30 cellular contexts compared by ENCODE assay signal in genomic region chr4:90081432-90082195, GRCh38. TPM values are rescaled to one million over a fixed set of nuclear protein-coding genes. Genes with fewer than 3 reads are reported as not detected.
DNase-seq lines count a peak whose midpoint lies in the region; ATAC-seq and TF ChIP-seq lines count a peak whose summit lies in the region.
"Had no signal": no experiment of that assay in that cellular context is flagged by ENCODE, and none has a peak within 500 bp of the region (broad histone marks: within the 10 kb centered on the region; RNA-seq: fewer than 3 reads in every experiment).

No MANE protein-coding gene starts in this region.

- TF ChIP-seq CTCF in H9 (conservative IDR thresholded peaks at IDR 0.05) = no peak
- TF ChIP-seq CTCF in WTC11 (IDR thresholded peaks at IDR 0.05) = no peak
- TF ChIP-seq CTCF in lower lobe of right lung (IDR thresholded peaks at IDR 0.05) = no peak

- no peaks in the 10 kb centered on the region for H3K79me1 ChIP-seq in H9 (ENCODE audit: insufficient read depth, low read depth, low read length, poor library complexity, severe bottlenecking)
- no peaks in the 10 kb centered on the region for H3K79me1 ChIP-seq in mesendoderm (ENCODE audit: low read length)

- H3K4me3 Mint-ChIP-seq in H9 (no peak overlapping the region), WTC11 (no peak overlapping the region)
- H3K4me3 Mint-ChIP-seq in stimulated activated naive B cell treated with anti-CD40 and anti-IgM and Interleukin-4, amounts not matched to agents 10 μg/mL and 1 μg/mL and 100 μg/mL, for 72 hours = no peak overlapping the region
- H3K4me3 Mint-ChIP-seq: CD4-positive, alpha-beta memory T cell; HFFc6 had no signal

- H3K27me3 Mint-ChIP-seq in H9 (ENCODE audit: low read depth) (no peaks in the 10 kb centered on the region), WTC11 (ENCODE audit: low read depth) (no peaks in the 10 kb centered on the region)
- H3K27me3 Mint-ChIP-seq in stimulated activated naive B cell treated with anti-CD40 and anti-IgM and Interleukin-4, amounts not matched to agents 10 μg/mL and 1 μg/mL and 100 μg/mL, for 72 hours = no peaks in the 10 kb centered on the region

- intact Hi-C loops in lower lobe of right lung (cut with DNase I) = no loop called here

- H3K4me2 ChIP-seq in H9 (ENCODE audit: insufficient read depth, insufficient read length, low read length) = no peak overlapping the region
- H3K4me2 ChIP-seq in mesendoderm (ENCODE audit: low read length) = no peak overlapping the region
- H3K4me2 ChIP-seq: A549; BLaER1 treated with 17β-estradiol and CSF1 and Interleukin-3, amounts not matched to agents 10 nM and 100 nM had no signal

- peaks cover 0 to 11% of the 10 kb centered on the region in 2 experiments; a peak in 2 of 4 replicates for H3K4me1 Mint-ChIP-seq in H9
- H3K4me1 Mint-ChIP-seq in WTC11 = peaks cover 11% of the 10 kb centered on the region
- H3K4me1 Mint-ChIP-seq in stimulated activated naive B cell treated with anti-CD40 and anti-IgM and Interleukin-4, amounts not matched to agents 10 μg/mL and 1 μg/mL and 100 μg/mL, for 72 hours = peaks cover 11 to 23% of the 10 kb centered on the region in 2 donors
- H3K4me1 Mint-ChIP-seq: CD4-positive, alpha-beta memory T cell had no signal

- H2BK20ac ChIP-seq in H9 (ENCODE audit: low read depth, low read length, poor library complexity, severe bottlenecking) = no peak overlapping the region

- H3K9me3 Mint-ChIP-seq in H9 (no peaks in the 10 kb centered on the region), WTC11 (no peaks in the 10 kb centered on the region)
- H3K9me3 Mint-ChIP-seq in stimulated activated naive B cell treated with anti-CD40 and anti-IgM and Interleukin-4, amounts not matched to agents 10 μg/mL and 1 μg/mL and 100 μg/mL, for 72 hours = no peaks in the 10 kb centered on the region

- H3K9me3 ChIP-seq in H9 (ENCODE audit: control insufficient read depth, low read depth, low read length) (no peaks in the 10 kb centered on the region), lower lobe of right lung (no peaks in the 10 kb centered on the region)
- H3K9me3 ChIP-seq: A549; BLaER1 treated with 17β-estradiol and CSF1 and Interleukin-3, amounts not matched to agents 10 nM and 100 nM; HAP-1; SJSA1 had no signal

- H2BK5ac ChIP-seq in H9 (ENCODE audit: insufficient read length, low read length) = no peak overlapping the region
- no peak overlapping the region for H2BK5ac ChIP-seq in mesendoderm (ENCODE audit: low read length)

- H3K9ac ChIP-seq in H9 (ENCODE audit: extremely low read depth, insufficient read length, low read length) (no peak overlapping the region), mesendoderm (ENCODE audit: low read length) (no peak overlapping the region)
- H3K9ac ChIP-seq: BLaER1 treated with 17β-estradiol and CSF1 and Interleukin-3, amounts not matched to agents 10 nM and 100 nM had no signal

- H2AK5ac ChIP-seq in H9 (ENCODE audit: insufficient read length, low read length) (no peak overlapping the region), mesendoderm (ENCODE audit: low read length) (no peak overlapping the region)

- H4K8ac ChIP-seq in H9 (replicated peaks; ENCODE audit: insufficient read length, low read depth, low read length) = no peak overlapping the region
- no peak overlapping the region for H4K8ac ChIP-seq in mesendoderm (ENCODE audit: low read depth, low read length)

- no peaks in the 10 kb centered on the region for H3K23me2 ChIP-seq in H9 (ENCODE audit: insufficient read length, low read depth, low read length, poor library complexity, severe bottlenecking)

- no peaks in the 10 kb centered on the region for H3K36me3 ChIP-seq in mesendoderm (ENCODE audit: control insufficient read depth, insufficient read depth, low read length)
- no peaks in the 10 kb centered on the region for H3K36me3 ChIP-seq in lower lobe of right lung
- H3K36me3 ChIP-seq: BLaER1 treated with 17β-estradiol and CSF1 and Interleukin-3, amounts not matched to agents 10 nM and 100 nM; HAP-1; SJSA1 had no signal

- POLR2A ChIA-PET in WTC11 (lab: Charles Lee) = no interaction called here

- peak; percentile 71 for ATAC-seq in WTC11
- no peak for ATAC-seq in stimulated activated naive B cell treated with anti-CD40 and anti-IgM and Interleukin-4, amounts not matched to agents 10 μg/mL and 1 μg/mL and 100 μg/mL, for 72 hours (replicated peaks)
- ATAC-seq in lower lobe of right lung = no peak
- ATAC-seq: A549, GM12878 had no signal

- H3K14ac ChIP-seq in H9 (ENCODE audit: insufficient read depth, low read length) = no peak overlapping the region

- no peaks in the 10 kb centered on the region for H4K20me1 ChIP-seq in H9 (ENCODE audit: control insufficient read depth, insufficient read depth, insufficient read length)
- H4K20me1 ChIP-seq: BLaER1 treated with 17β-estradiol and CSF1 and Interleukin-3, amounts not matched to agents 10 nM and 100 nM had no signal

- H3K18ac ChIP-seq in H9 (ENCODE audit: insufficient read length, low read depth, low read length) (no peak overlapping the region), mesendoderm (ENCODE audit: low read length) (no peak overlapping the region)

- H3K4me1 ChIP-seq in H9 (ENCODE audit: insufficient read depth, low read length) = no peaks in the 10 kb centered on the region; the same call in 1 of the 2 replicates
- peaks cover 2% of the 10 kb centered on the region for H3K4me1 ChIP-seq in mesendoderm (ENCODE audit: control insufficient read depth, low read depth, low read length)
- no peaks in the 10 kb centered on the region for H3K4me1 ChIP-seq in lower lobe of right lung
- H3K4me1 ChIP-seq: A549, SJSA1 had no signal

- no peak overlapping the region for H3T11ph ChIP-seq in H9 (ENCODE audit: low read length)

- no peak overlapping the region for H2BK12ac ChIP-seq in H9 (ENCODE audit: insufficient read length, low read depth, low read length)

- H3K27ac ChIP-seq in H9 (ENCODE audit: insufficient read length, low read depth, low read length) (no peak overlapping the region), mesendoderm (ENCODE audit: low read depth, low read length) (no peak overlapping the region), lower lobe of right lung (no peak overlapping the region)
- H3K27ac ChIP-seq: A549; BLaER1 treated with 17β-estradiol and CSF1 and Interleukin-3, amounts not matched to agents 10 nM and 100 nM; SJSA1 had no signal

- H2BK120ac ChIP-seq in H9 (ENCODE audit: low read depth, low read length, poor library complexity, severe bottlenecking) (no peak overlapping the region), mesendoderm (ENCODE audit: low read depth, low read length) (no peak overlapping the region)

- DNase-seq in H9 (no peak), NCI-H510A (lab: John Stamatoyannopoulos, UW) (peak; percentile 10), WTC11 (ENCODE audit: low spot score) (no peak), mesendoderm (peak; percentile 18), hypothalamus (lab: John Stamatoyannopoulos, UW) (no peak), NCI-H1930 (lab: John Stamatoyannopoulos, UW) (no peak), lower lobe of right lung (no peak)
- DNase-seq in stimulated activated naive B cell treated with anti-CD40 and anti-IgM and Interleukin-4, amounts not matched to agents 10 μg/mL and 1 μg/mL and 100 μg/mL, for 72 hours = no peak
- DNase-seq: AML-193; CD4-positive, alpha-beta memory T cell; COR-L47; DMS79; EL; GDM1; HFFc6; IMR-90; KG1; MM.1S; NCI-H1417 treated with DMSO at 0.1 percent for 48 hours; NCI-H1694 treated with DMSO at 0.1 percent for 48 hours; NCI-H2107; NCI-H446 treated with DMSO at 0.1 percent for 48 hours; Right ventricle myocardium superior; RPMI8226; T-helper 2 cell had no signal

- H3K27ac Mint-ChIP-seq in H9 (no peak overlapping the region), WTC11 (no peak overlapping the region; the same call in 1 of the 2 replicates)
- H3K27ac Mint-ChIP-seq in stimulated activated naive B cell treated with anti-CD40 and anti-IgM and Interleukin-4, amounts not matched to agents 10 μg/mL and 1 μg/mL and 100 μg/mL, for 72 hours = no peak overlapping the region
- H3K27ac Mint-ChIP-seq: CD4-positive, alpha-beta memory T cell; HFFc6 had no signal

- H3K4ac ChIP-seq in H9 (ENCODE audit: low read depth, low read length) (no peak overlapping the region), mesendoderm (ENCODE audit: low read depth, low read length) (no peak overlapping the region)

- no peak overlapping the region for H4K91ac ChIP-seq in H9 (ENCODE audit: insufficient read length, low read depth, low read length)

- H3K4me3 ChIP-seq in mesendoderm (ENCODE audit: low read length) (no peak overlapping the region), lower lobe of right lung (no peak overlapping the region)
- H3K4me3 ChIP-seq: A549; BLaER1 treated with 17β-estradiol and CSF1 and Interleukin-3, amounts not matched to agents 10 nM and 100 nM; GM12878; HAP-1; SJSA1 had no signal

- H3K27me3 ChIP-seq in H9 (ENCODE audit: insufficient read depth, low read length) (no peaks in the 10 kb centered on the region), mesendoderm (ENCODE audit: insufficient read depth, low read length, poor library complexity) (no peaks in the 10 kb centered on the region), lower lobe of right lung (ENCODE audit: low read depth) (no peaks in the 10 kb centered on the region)
- H3K27me3 ChIP-seq: SJSA1 had no signal

- H4K5ac ChIP-seq in H9 (ENCODE audit: insufficient read length, low read depth, low read length) = no peak overlapping the region
- H4K5ac ChIP-seq in mesendoderm (ENCODE audit: low read length) = no peak overlapping the region

- no peak overlapping the region for H2BK15ac ChIP-seq in H9 (ENCODE audit: low read depth, low read length)
- no peak overlapping the region for H2BK15ac ChIP-seq in mesendoderm (replicated peaks; ENCODE audit: low read depth)

- H3K79me2 ChIP-seq in H9 (ENCODE audit: insufficient read depth, low read length) (no peaks in the 10 kb centered on the region), mesendoderm (ENCODE audit: control insufficient read depth, insufficient read depth, low read length) (no peaks in the 10 kb centered on the region)

- H2AFZ ChIP-seq in H9 (ENCODE audit: low read length) = peak overlapping the region; percentile 29

- H3K23ac ChIP-seq in H9 (ENCODE audit: insufficient read length, low read depth, low read length) = no peak overlapping the region
- H3K23ac ChIP-seq in mesendoderm (ENCODE audit: low read length) = no peak overlapping the region

- no peaks in the 10 kb centered on the region for H3K36me3 Mint-ChIP-seq in H9 (ENCODE audit: insufficient read depth in 1 of 3, low read depth in 3 of 3)
- H3K36me3 Mint-ChIP-seq in WTC11 = no peaks in the 10 kb centered on the region
- H3K36me3 Mint-ChIP-seq in stimulated activated naive B cell treated with anti-CD40 and anti-IgM and Interleukin-4, amounts not matched to agents 10 μg/mL and 1 μg/mL and 100 μg/mL, for 72 hours = no peaks in the 10 kb centered on the region
- H3K36me3 Mint-ChIP-seq: CD4-positive, alpha-beta memory T cell had no signal

- no CpG with 5 or more reads among the region's 8 CpGs for WGBS in H9 (ENCODE audit: extremely low coverage, insufficient read length, low lambda C conversion rate)
- no CpG with 5 or more reads among the region's 8 CpGs for WGBS in mesendoderm (ENCODE audit: extremely low coverage, insufficient coverage, low lambda C conversion rate)

- H3K56ac ChIP-seq in H9 (ENCODE audit: insufficient read length, low read depth, low read length) (no peak overlapping the region), mesendoderm (ENCODE audit: low read length) (no peak overlapping the region)

- CTCF ChIA-PET in WTC11 (lab: Charles Lee) = interaction anchor here (1.1 kb wide), 1 partner anchor 50 kb away, joined by 3 read pairs; no protein-coding TSS in a partner anchor

RNA-seq across cellular contexts. Expression of gene CCSER1, which starts 45.6 kb away (rescaled TPM):
- 0.37 and 0.57 TPM in 2 replicates for total RNA-seq in H9 (2021)
- total RNA-seq in WTC11 (2021) = 0.71 to 1.1 TPM (median 0.87 TPM) in 3 replicates
- 0.37 TPM for polyA plus RNA-seq in mesendoderm (2013, experiment 1 of 2)
- polyA plus RNA-seq in mesendoderm (2013, experiment 2 of 2) = 0.64 TPM
- total RNA-seq in lower lobe of right lung = 8.4 TPM
- total RNA-seq: HFFc6, IMR-90, SJSA1 had no signal
- polyA plus RNA-seq: IMR-90 had no signal

Comparison
In these comparisons a context has a peak if more than half of its experiments do, and no peak if none do; other contexts are left out.
1. DNase-seq: peak in NCI-H510A (single experiment) and mesendoderm (single experiment); none in H9 (single experiment), WTC11 (single experiment), hypothalamus (0 of 51), stimulated activated naive B cell treated with anti-CD40 and anti-IgM and Interleukin-4, amounts not matched to agents 10 μg/mL and 1 μg/mL and 100 μg/mL, for 72 hours (single experiment), NCI-H1930 (0 of 2) and lower lobe of right lung (single experiment).